In the genomic region with DNA sequence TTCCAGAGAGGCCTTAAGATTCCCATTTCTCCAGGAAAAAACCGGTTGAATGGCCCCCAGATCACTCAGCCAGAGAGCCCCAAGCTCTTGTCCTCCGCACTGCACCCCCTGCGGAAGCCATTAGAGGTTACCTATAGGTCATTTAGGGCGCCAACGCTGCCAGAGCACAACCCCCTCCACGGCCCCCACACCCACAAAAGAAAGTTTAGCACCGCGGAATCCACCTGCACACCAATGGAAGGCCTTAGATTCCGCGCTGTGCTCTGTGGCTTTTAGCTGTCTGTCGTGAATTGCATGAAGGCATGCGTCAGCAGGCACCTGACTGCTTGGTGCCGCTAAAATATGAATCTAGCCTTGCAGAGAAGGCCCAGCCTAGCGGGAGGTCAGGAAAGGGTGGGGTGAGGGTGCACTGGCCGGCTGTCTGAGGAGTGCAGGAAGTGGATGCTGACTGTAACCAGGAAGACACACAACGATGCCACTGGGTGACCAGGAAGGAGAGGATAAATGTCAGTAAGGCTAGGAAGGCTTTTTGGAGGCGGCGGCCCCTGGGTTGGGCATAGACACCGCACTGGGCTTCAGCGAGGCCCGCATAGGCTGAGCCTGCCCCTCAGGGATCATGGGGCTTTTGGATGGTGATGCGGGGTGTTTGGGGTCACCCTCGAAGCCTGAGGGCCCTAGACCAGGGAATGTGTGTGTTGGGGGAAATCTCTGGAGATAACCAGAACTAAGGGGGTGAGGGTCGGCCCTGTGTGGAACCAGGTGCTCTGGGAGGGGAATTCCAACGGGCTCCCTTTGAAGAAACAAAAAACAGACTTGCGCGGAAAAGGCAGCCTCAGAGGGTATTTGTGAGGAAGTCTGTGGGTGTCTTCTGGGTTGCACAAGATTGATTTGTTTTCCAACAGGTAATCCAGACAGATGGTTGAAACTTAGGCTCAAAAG, we compare ENCODE assay signal across 8 cellular contexts. TPM values are rescaled to one million over a fixed set of nuclear protein-coding genes. Genes with fewer than 3 reads are reported as not detected.
DNase-seq lines count a peak whose midpoint lies in the region; ATAC-seq and TF ChIP-seq lines count a peak whose summit lies in the region.

No MANE protein-coding gene starts in this region.

- in situ Hi-C loops in G401 (cut with HindIII; ENCODE audit: low sequenced_read_pairs) = no loop called here

- TF ChIP-seq CTCF in esophagus squamous epithelium (IDR thresholded peaks at IDR 0.05) = no peak

- no peaks in the 10 kb centered on the region for H3K36me3 ChIP-seq in esophagus squamous epithelium

- no peak for ATAC-seq in HG03196 (IDR thresholded peaks at IDR 0.05; ENCODE audit: unreplicated experiment)

- TF ChIP-seq POLR2A in GM15510 (IDR thresholded peaks at IDR 0.05; ENCODE audit: borderline replicate concordance, extremely low read depth, insufficient read length) (peak; percentile 46), esophagus squamous epithelium (IDR thresholded peaks at IDR 0.05) (peak in 2 of 4 donors; percentile 10 to 45)

- 55 to 57% methylated on average over 13 to 20 of the region's 27 CpGs for WGBS in esophagus squamous epithelium, 2 donors

- H3K9me3 Mint-ChIP-seq in activated CD4-positive, alpha-beta memory T cell treated with anti-CD3 and anti-CD28 coated beads, Interleukin-2, amount 10 ng/mL, durations not matched to agents 7 days and 5 days = no peaks in the 10 kb centered on the region

- H3K9me3 ChIP-seq in esophagus squamous epithelium = no peaks in the 10 kb centered on the region

- intact Hi-C loops in esophagus squamous epithelium (cut with DNase I) = no loop called here

- peaks cover 4 to 43% (median 7%) of the 10 kb centered on the region in 3 donors for H3K4me1 ChIP-seq in esophagus squamous epithelium

- peak overlapping the region; percentile 99 for H3K4me3 Mint-ChIP-seq in activated CD4-positive, alpha-beta memory T cell treated with anti-CD3 and anti-CD28 coated beads, Interleukin-2, amount 10 ng/mL, durations not matched to agents 7 days and 5 days

- H3K36me3 Mint-ChIP-seq in activated CD4-positive, alpha-beta memory T cell treated with anti-CD3 and anti-CD28 coated beads, Interleukin-2, amount 10 ng/mL, durations not matched to agents 7 days and 5 days (ENCODE audit: low read depth) = peaks cover 37% of the 10 kb centered on the region

- peak overlapping the region; percentile 45 to 77 (median 68) for H3K27ac ChIP-seq in esophagus squamous epithelium

- POLR2A ChIA-PET in activated CD4-positive, alpha-beta memory T cell treated with anti-CD3 and anti-CD28 coated beads, Interleukin-2, amount 10 ng/mL, durations not matched to agents 7 days and 5 days (lab: Charles Lee) = interaction anchor here (0.6 to 7.8 kb wide), 18 partner anchors 8 to 580 kb away, joined by 3 to 134 read pairs (median 4); a partner anchor contains a TSS

- peaks cover 58% of the 10 kb centered on the region for H3K4me1 Mint-ChIP-seq in activated CD4-positive, alpha-beta memory T cell treated with anti-CD3 and anti-CD28 coated beads, Interleukin-2, amount 10 ng/mL, durations not matched to agents 7 days and 5 days

- CTCF ChIA-PET in activated CD4-positive, alpha-beta memory T cell treated with anti-CD3 and anti-CD28 coated beads, Interleukin-2, amount 10 ng/mL, durations not matched to agents 7 days and 5 days (lab: Charles Lee) = interaction anchor here (0.7 to 8.5 kb wide), 2 partner anchors 31 to 74 kb away, joined by 3 to 119 read pairs; no protein-coding TSS in a partner anchor

- H3K27me3 ChIP-seq in esophagus squamous epithelium = peaks cover 0 to 19% (median 0%) of the 10 kb centered on the region in 4 donors

- DNase-seq in KG1 (lab: John Stamatoyannopoulos, UW) (peak; percentile 19), esophagus squamous epithelium (lab: John Stamatoyannopoulos, UW) (peak; percentile 24), G401 (ENCODE audit: low spot score) (no peak), dermis blood vessel endothelial cell (no peak)
- DNase-seq in activated CD4-positive, alpha-beta memory T cell treated with anti-CD3 and anti-CD28 coated beads, Interleukin-2, amount 10 ng/mL, durations not matched to agents 7 days and 5 days = peak; percentile 87
- DNase-seq in stimulated activated CD4-positive, alpha-beta T cell treated with anti-CD3 and anti-CD28 coated beads, Interleukin-12 subunit alpha, Interleukin-12 subunit beta, amount 100 ng/mL, for 48 hours (ENCODE audit: low read depth in 2 of 3, low spot score in 1 of 3) = peak; percentile 52 to 75 (median 60)

- no peaks in the 10 kb centered on the region for H3K27me3 Mint-ChIP-seq in activated CD4-positive, alpha-beta memory T cell treated with anti-CD3 and anti-CD28 coated beads, Interleukin-2, amount 10 ng/mL, durations not matched to agents 7 days and 5 days

- peak overlapping the region; percentile 41 to 82 (median 56) for H3K4me3 ChIP-seq in esophagus squamous epithelium

- peak overlapping the region; percentile 100 for H3K27ac Mint-ChIP-seq in activated CD4-positive, alpha-beta memory T cell treated with anti-CD3 and anti-CD28 coated beads, Interleukin-2, amount 10 ng/mL, durations not matched to agents 7 days and 5 days

RNA-seq across cellular contexts. Expression of a gene that starts 1.0 kb away (rescaled TPM):
- total RNA-seq in activated CD4-positive, alpha-beta memory T cell treated with anti-CD3 and anti-CD28 coated beads, Interleukin-2, amount 10 ng/mL, durations not matched to agents 7 days and 5 days = 100 to 1,000 TPM; 153 to 161 TPM
- total RNA-seq in esophagus squamous epithelium (10 to 100 TPM in 1 of 4 donors, 1 to 10 TPM in 3; 7.2 to 14.5 (median 9.4) TPM), dermis blood vessel endothelial cell (2.6 and 9.0 TPM in 2 replicates)
- 33.0 and 45.0 TPM in 2 replicates for total RNA-seq in G401 (2014; rRNA removed; shearing (Covaris generic))

RNA-seq across cellular contexts. Expression of a gene that starts 59.0 kb away (rescaled TPM):
- 1 to 10 TPM; 2.0 to 3.6 TPM for total RNA-seq in activated CD4-positive, alpha-beta memory T cell treated with anti-CD3 and anti-CD28 coated beads, Interleukin-2, amount 10 ng/mL, durations not matched to agents 7 days and 5 days
- 10 to 100 TPM in 3 of 4 donors, 1 to 10 TPM in 1; 8.1 to 25.4 (median 12.3) TPM for total RNA-seq in esophagus squamous epithelium
- total RNA-seq in G401 (2014; rRNA removed; shearing (Covaris generic)) = 15.3 and 30.3 TPM in 2 replicates
- total RNA-seq in dermis blood vessel endothelial cell = 8.8 and 10.5 TPM in 2 replicates

Comparison
In these comparisons a context has a peak if more than half of its experiments do, and no peak if none do; other contexts are left out.
1. DNase-seq: peak in KG1 (single experiment), activated CD4-positive, alpha-beta memory T cell treated with anti-CD3 and anti-CD28 coated beads, Interleukin-2, amount 10 ng/mL, durations not matched to agents 7 days and 5 days (single experiment), esophagus squamous epithelium (single experiment) and stimulated activated CD4-positive, alpha-beta T cell treated with anti-CD3 and anti-CD28 coated beads, Interleukin-12 subunit alpha, Interleukin-12 subunit beta, amount 100 ng/mL, for 48 hours (3 of 3); none in G401 (single experiment) and dermis blood vessel endothelial cell (single experiment).